In genomic region chrX:53223955-53224859, GRCh38 we compare ENCODE assay signal across 8 cellular contexts. TPM values are rescaled to one million over a fixed set of nuclear protein-coding genes. Genes with fewer than 3 reads are reported as not detected.
A peak's percentile ranks its signal among the peaks of the same experiment; 100 is the strongest.
DNase-seq lines count a peak whose midpoint lies in the region; ATAC-seq, FAIRE-seq and TF ChIP-seq lines count a peak whose summit lies in the region.

No MANE protein-coding gene starts in this region.

- DNase-seq in GM12892 (ENCODE audit: insufficient read length), result no peak
- peak; percentile 79 for DNase-seq in HT1080 (ENCODE audit: low read depth)
- peak; percentile 25 for DNase-seq in fibroblast of pulmonary artery (ENCODE audit: low read depth)
- DNase-seq in omental fat pad (ENCODE audit: low spot score), result no peak
- no peak for DNase-seq in GM19240 (ENCODE audit: insufficient read length, low spot score)

- H3K4me1 Mint-ChIP-seq in activated T-helper 17 cell treated with anti-CD3 and anti-CD28 coated beads, Interleukin-2, amount 50 U/mL, for 72 hours, result peaks cover 10% of the 10 kb centered on the region

- H3K27me3 Mint-ChIP-seq in activated T-helper 17 cell treated with anti-CD3 and anti-CD28 coated beads, Interleukin-2, amount 50 U/mL, for 72 hours, result no peaks in the 10 kb centered on the region

- no peaks in the 10 kb centered on the region for H3K9me3 Mint-ChIP-seq in activated T-helper 17 cell treated with anti-CD3 and anti-CD28 coated beads, Interleukin-2, amount 50 U/mL, for 72 hours

- H3K4me3 Mint-ChIP-seq in activated T-helper 17 cell treated with anti-CD3 and anti-CD28 coated beads, Interleukin-2, amount 50 U/mL, for 72 hours, result peak overlapping the region; percentile 88

- H3K27ac Mint-ChIP-seq in activated T-helper 17 cell treated with anti-CD3 and anti-CD28 coated beads, Interleukin-2, amount 50 U/mL, for 72 hours, result peak overlapping the region; percentile 99

- TF ChIP-seq CTCF in fibroblast of pulmonary artery (IDR thresholded peaks at IDR 0.05; ENCODE audit: low read length, missing control alignments), result no peak
- no peak for TF ChIP-seq CTCF in omental fat pad (IDR thresholded peaks at IDR 0.05)

- peaks cover 62% of the 10 kb centered on the region for H3K36me3 Mint-ChIP-seq in activated T-helper 17 cell treated with anti-CD3 and anti-CD28 coated beads, Interleukin-2, amount 50 U/mL, for 72 hours (ENCODE audit: low read depth)

- FAIRE-seq in GM12892 (lab: Jason Lieb, UNC), result peak; percentile 53

- ATAC-seq in activated T-helper 17 cell treated with anti-CD3 and anti-CD28 coated beads, Interleukin-2, amount 50 U/mL, for 72 hours (replicated peaks), result peak; percentile 86
- ATAC-seq in omental fat pad (ENCODE audit: low FRiP score), result peak; percentile 45
- ATAC-seq in GM21515 (IDR thresholded peaks at IDR 0.05; ENCODE audit: unreplicated experiment), result no peak
- no peak for ATAC-seq in HG03565 (IDR thresholded peaks at IDR 0.05; ENCODE audit: unreplicated experiment)

- TF ChIP-seq POLR2A in GM12892 (IDR thresholded peaks at IDR 0.05; ENCODE audit: low read depth, low read length), result no peak

- H3K4me3 ChIP-seq in fibroblast of pulmonary artery (replicated peaks; ENCODE audit: low read depth, low read length), result peak overlapping the region; percentile 79

RNA-seq across cellular contexts. Expression of gene KDM5C, which starts 0.8 kb away (rescaled TPM):
- 47.2 TPM for polyA plus RNA-seq in GM12892 (2012; ENCODE audit: missing spikeins)
- total RNA-seq in HT1080 (2014; rRNA removed; shearing (Covaris generic)), result 50.7 and 57.2 TPM in 2 replicates
- polyA plus RNA-seq in HT1080 (2015; cell fraction: cytosol; rRNA removed), result 33.3 and 38.8 TPM in 2 replicates
- polyA plus RNA-seq in HT1080 (2015; cell fraction: nucleus; rRNA removed), result 104 and 109 TPM in 2 replicates
- 100 to 1,000 TPM in 1 of 2 donors, 10 to 100 TPM in 1; 93.3 to 147 TPM for total RNA-seq in activated T-helper 17 cell treated with anti-CD3 and anti-CD28 coated beads, Interleukin-2, amount 50 U/mL, for 72 hours
- 100 to 1,000 TPM in 2 of 4 donors, 10 to 100 TPM in 2; 74.9 to 101 (median 93.1) TPM for total RNA-seq in omental fat pad

RNA-seq across cellular contexts. Expression of gene IQSEC2, which starts 57.2 kb away (rescaled TPM):
- 1.1 TPM for polyA plus RNA-seq in GM12892 (2012; ENCODE audit: missing spikeins)
- total RNA-seq in HT1080 (2014; rRNA removed; shearing (Covaris generic)), result 4.3 and 9.8 TPM in 2 replicates
- 5.5 and 7.1 TPM in 2 replicates for polyA plus RNA-seq in HT1080 (2015; cell fraction: cytosol; rRNA removed)
- polyA plus RNA-seq in HT1080 (2015; cell fraction: nucleus; rRNA removed), result 4.2 and 10.5 TPM in 2 replicates
- under 1 TPM; 0.32 to 0.56 TPM for total RNA-seq in activated T-helper 17 cell treated with anti-CD3 and anti-CD28 coated beads, Interleukin-2, amount 50 U/mL, for 72 hours
- 10 to 100 TPM; 12.2 to 14.8 (median 14.0) TPM for total RNA-seq in omental fat pad

Comparison
In these comparisons a context has a peak if more than half of its experiments do, and no peak if none do; other contexts are left out.
1. DNase-seq: peak in HT1080 (single experiment) and fibroblast of pulmonary artery (single experiment); none in GM12892 (single experiment), omental fat pad (single experiment) and GM19240 (single experiment).
2. ATAC-seq: peak in activated T-helper 17 cell treated with anti-CD3 and anti-CD28 coated beads, Interleukin-2, amount 50 U/mL, for 72 hours (single experiment) and omental fat pad (single experiment); none in GM21515 (single experiment) and HG03565 (single experiment).